11 cellular contexts compared by ENCODE assay signal in genomic region chr14:96103560-96104460, GRCh38.
DNase-seq lines count a peak whose midpoint lies in the region; ATAC-seq, FAIRE-seq and TF ChIP-seq lines count a peak whose summit lies in the region.
"Had no signal": no experiment of that assay in that cellular context is flagged by ENCODE, and none has a peak within 500 bp of the region (broad histone marks: within the 10 kb centered on the region; RNA-seq: fewer than 3 reads in every experiment).

No MANE protein-coding gene starts in this region.

- TF ChIP-seq EP300 in esophagus muscularis mucosa (IDR thresholded peaks at IDR 0.05), result no peak

- no peaks in the 10 kb centered on the region for H3K79me2 ChIP-seq in ACC112 (ENCODE audit: control insufficient read depth, insufficient read depth, low read length, unreplicated experiment)

- TF ChIP-seq POLR2A in esophagus muscularis mucosa (IDR thresholded peaks at IDR 0.05; ENCODE audit: low read depth), result no peak

- TF ChIP-seq CTCF in esophagus muscularis mucosa (IDR thresholded peaks at IDR 0.05), result no peak

- no peaks in the 10 kb centered on the region for H3K36me3 ChIP-seq in ACC112 (ENCODE audit: insufficient read depth, low read length)
- no peaks in the 10 kb centered on the region for H3K36me3 ChIP-seq in esophagus muscularis mucosa
- H3K36me3 ChIP-seq: ascending aorta had no signal

- peak overlapping the region; percentile 18; the same call in 1 of the 2 replicates for H3K4me3 ChIP-seq in ACC112 (ENCODE audit: low read depth, low read length)
- H3K4me3 ChIP-seq in esophagus muscularis mucosa, result no peak overlapping the region
- H3K4me3 ChIP-seq: ascending aorta had no signal

- no peaks in the 10 kb centered on the region for H3K9me3 ChIP-seq in esophagus muscularis mucosa
- H3K9me3 ChIP-seq: ascending aorta had no signal

- DNase-seq in NCI-H524 (lab: John Stamatoyannopoulos, UW), result peak; percentile 99 to 100
- no peak for DNase-seq in esophagus muscularis mucosa (ENCODE audit: extremely low spot score)
- peak; percentile 74 for DNase-seq in posterior vena cava (ENCODE audit: low spot score)
- DNase-seq in HTR-8/SVneo (ENCODE audit: insufficient read length, low spot score), result no peak
- DNase-seq in NCI-H2196 treated with DMSO at 0.1 percent for 48 hours (lab: John Stamatoyannopoulos, UW; ENCODE audit: unreplicated experiment), result no peak
- DNase-seq: activated naive CD4-positive, alpha-beta T cell had no signal

- ATAC-seq in HG02970 (IDR thresholded peaks at IDR 0.05; ENCODE audit: low FRiP score, unreplicated experiment) (no peak), GM21390 (IDR thresholded peaks at IDR 0.05; ENCODE audit: unreplicated experiment) (no peak)

- intact Hi-C loops in esophagus muscularis mucosa (cut with DNase I), result loop anchor here (5.0 to 10.0 kb wide), 2 partner anchors 101 to 323 kb away; partner anchors contain the start of gene BDKRB2
- intact Hi-C loops in posterior vena cava (cut with DNase I), result loop anchor here (5.0 to 10.0 kb wide), 2 partner anchors 81 to 168 kb away; no protein-coding TSS in a partner anchor

- H3K27ac ChIP-seq in ACC112 (ENCODE audit: low read depth, low read length) (peak overlapping the region; percentile 84), esophagus muscularis mucosa (replicated peaks in 1 of 4) (peak overlapping the region; percentile 76 to 84 (median 80))

- no peak for FAIRE-seq in HTR-8/SVneo (lab: Jason Lieb, UNC)
- FAIRE-seq: RCC 7860 had no signal

- peak overlapping the region; percentile 58 for H2AFZ ChIP-seq in ACC112 (ENCODE audit: low read length, unreplicated experiment)

- H3K4me1 ChIP-seq in ACC112 (ENCODE audit: control insufficient read depth, insufficient read depth, low read length, unreplicated experiment) (peaks cover 21% of the 10 kb centered on the region), esophagus muscularis mucosa (peaks cover 0 to 40% (median 32%) of the 10 kb centered on the region in 4 donors)
- H3K4me1 ChIP-seq: ascending aorta had no signal

- WGBS in esophagus muscularis mucosa, result 96% methylated on average over 6 of the region's 6 CpGs

- no peaks in the 10 kb centered on the region for H3K27me3 ChIP-seq in ACC112 (ENCODE audit: insufficient read depth, low read length)
- H3K27me3 ChIP-seq in esophagus muscularis mucosa, result peaks cover 0 to 5% (median 0%) of the 10 kb centered on the region in 4 donors
- H3K27me3 ChIP-seq: ascending aorta had no signal

Comparison
In these comparisons a context has a peak if more than half of its experiments do, and no peak if none do; other contexts are left out.
1. DNase-seq: peak in NCI-H524 (2 of 2) and posterior vena cava (single experiment); none in esophagus muscularis mucosa (single experiment), HTR-8/SVneo (single experiment) and NCI-H2196 treated with DMSO at 0.1 percent for 48 hours (single experiment).